In genomic region chr3:39750677-39751076, GRCh38 we compare ENCODE assay signal across 25 cellular contexts. TPM values are rescaled to one million over a fixed set of nuclear protein-coding genes. Genes with fewer than 3 reads are reported as not detected.
DNase-seq lines count a peak whose midpoint lies in the region; ATAC-seq and TF ChIP-seq lines count a peak whose summit lies in the region.
"Had no signal": no experiment of that assay in that cellular context is flagged by ENCODE, and none has a peak within 500 bp of the region (broad histone marks: within the 10 kb centered on the region; RNA-seq: fewer than 3 reads in every experiment).

No MANE protein-coding gene starts in this region.

- H3K27ac ChIP-seq in neural progenitor cell, result no peak overlapping the region
- H3K27ac ChIP-seq: hepatocyte, testis had no signal

- H3K27me3 Mint-ChIP-seq in WTC11 (ENCODE audit: low read depth) (no peaks in the 10 kb centered on the region; the same call in 1 of the 2 replicates), neural progenitor cell (ENCODE audit: insufficient read depth, low read depth) (no peaks in the 10 kb centered on the region)
- H3K27me3 Mint-ChIP-seq: progenitor cell of endocrine pancreas had no signal

- H3K36me3 Mint-ChIP-seq in WTC11 (no peaks in the 10 kb centered on the region), neural progenitor cell (no peaks in the 10 kb centered on the region)
- H3K36me3 Mint-ChIP-seq: memory B cell, natural killer cell had no signal

- no peak overlapping the region for H3K27ac Mint-ChIP-seq in WTC11
- H3K27ac Mint-ChIP-seq in neural progenitor cell, result no peak overlapping the region
- H3K27ac Mint-ChIP-seq: memory B cell; natural killer cell; progenitor cell of endocrine pancreas; T-helper 1 cell treated with Interleukin-12 subunit alpha and Interleukin-12 subunit beta and Interleukin-4 antibody, amounts not matched to agents 30 μg/mL and 1 μg/mL, for 36 hours had no signal

- H3K9me3 Mint-ChIP-seq in WTC11, result no peaks in the 10 kb centered on the region
- H3K9me3 Mint-ChIP-seq in neural progenitor cell, result no peaks in the 10 kb centered on the region
- H3K9me3 Mint-ChIP-seq: memory B cell; T-helper 1 cell treated with Interleukin-12 subunit alpha and Interleukin-12 subunit beta and Interleukin-4 antibody, amounts not matched to agents 30 μg/mL and 1 μg/mL, for 36 hours had no signal

- DNase-seq in COR-L47 (lab: John Stamatoyannopoulos, UW) (peak; percentile 37), WTC11 (ENCODE audit: low spot score) (no peak), NCI-H2227 (lab: John Stamatoyannopoulos, UW; ENCODE audit: unreplicated experiment) (no peak), neural progenitor cell (ENCODE audit: low spot score) (no peak)
- DNase-seq: activated CD4-positive, CD25-positive, alpha-beta regulatory T cell treated with anti-CD3 and anti-CD28 coated beads, Interleukin-2, amount 50 U/mL, for 72 hours; adrenal gland; central memory CD4-positive, alpha-beta T cell; islet precursor cell; natural killer cell; NCI-H1048; NCI-H2227 treated with DMSO at 0.1 percent for 48 hours; SHP77 treated with DMSO at 0.1 percent for 48 hours; testis had no signal

- peak; percentile 29 for ATAC-seq in GM19025 (IDR thresholded peaks at IDR 0.05; ENCODE audit: low read depth, unreplicated experiment)
- ATAC-seq in HG03045 (IDR thresholded peaks at IDR 0.05; ENCODE audit: unreplicated experiment), result peak; percentile 32
- 0 out of 2 replicates have a peak, but pooled peaks have one; percentile 32 for ATAC-seq in WTC11
- ATAC-seq in GM21737 (IDR thresholded peaks at IDR 0.05; ENCODE audit: unreplicated experiment), result no peak
- no peak for ATAC-seq in HG02981 (IDR thresholded peaks at IDR 0.05; ENCODE audit: unreplicated experiment)
- ATAC-seq: K562, natural killer cell had no signal

- H3F3A ChIP-seq in neural progenitor cell (ENCODE audit: low read depth), result no peaks in the 10 kb centered on the region

- CTCF ChIA-PET in WTC11 (lab: Charles Lee), result no interaction called here

- no peak overlapping the region for H3K4me3 ChIP-seq in neural progenitor cell
- H3K4me3 ChIP-seq: adrenal gland, HAP-1, hepatocyte, K562, smooth muscle cell, testis had no signal

- no peaks in the 10 kb centered on the region for H3K79me2 ChIP-seq in neural progenitor cell (ENCODE audit: low read depth)
- H3K79me2 ChIP-seq: hepatocyte had no signal

- H3K4me1 Mint-ChIP-seq in WTC11, result peaks cover 11% of the 10 kb centered on the region
- H3K4me1 Mint-ChIP-seq in neural progenitor cell, result no peaks in the 10 kb centered on the region
- H3K4me1 Mint-ChIP-seq: natural killer cell had no signal

- H2AFZ ChIP-seq in neural progenitor cell (replicated peaks), result no peak overlapping the region
- H2AFZ ChIP-seq: hepatocyte had no signal

- no peaks in the 10 kb centered on the region for H3K27me3 ChIP-seq in neural progenitor cell
- H3K27me3 ChIP-seq: adrenal gland, hepatocyte, testis had no signal

- no peak overlapping the region for H3K9ac ChIP-seq in neural progenitor cell

- no peak overlapping the region for H3K4me3 Mint-ChIP-seq in WTC11
- H3K4me3 Mint-ChIP-seq in neural progenitor cell, result no peak overlapping the region
- H3K4me3 Mint-ChIP-seq: memory B cell; natural killer cell; T-helper 1 cell treated with Interleukin-12 subunit alpha and Interleukin-12 subunit beta and Interleukin-4 antibody, amounts not matched to agents 30 μg/mL and 1 μg/mL, for 36 hours had no signal

- H3K36me3 ChIP-seq in neural progenitor cell, result no peaks in the 10 kb centered on the region
- H3K36me3 ChIP-seq: adrenal gland, HAP-1 had no signal

- H3K4me2 ChIP-seq in neural progenitor cell, result no peak overlapping the region
- H3K4me2 ChIP-seq: hepatocyte, smooth muscle cell had no signal

- H3K4me1 ChIP-seq in neural progenitor cell, result no peaks in the 10 kb centered on the region
- H3K4me1 ChIP-seq: HAP-1, testis had no signal

- POLR2A ChIA-PET in WTC11 (lab: Charles Lee), result no interaction called here

- H4K20me1 ChIP-seq in neural progenitor cell (ENCODE audit: low read depth), result no peaks in the 10 kb centered on the region

- no peaks in the 10 kb centered on the region for H3K9me3 ChIP-seq in neural progenitor cell (ENCODE audit: low read depth)
- H3K9me3 ChIP-seq: adrenal gland, HAP-1, testis had no signal

- TF ChIP-seq CTCF in WTC11 (IDR thresholded peaks at IDR 0.05) (no peak), neural progenitor cell (IDR thresholded peaks at IDR 0.05) (no peak)

TF ChIP-seq in WTC11, 78 proteins besides CTCF, POLR2A, EP300 and RAD21:
- TF ChIP-seq ZNF121 (CRISPR knock-in tag; IDR thresholded peaks at IDR 0.05) (no peak), E2F1 (CRISPR knock-in tag; IDR thresholded peaks at IDR 0.05) (no peak), SP1 (CRISPR knock-in tag; conservative IDR thresholded peaks at IDR 0.05) (no peak), GRHL2 (CRISPR knock-in tag; IDR thresholded peaks at IDR 0.05; ENCODE audit: insufficient replicate concordance, severe bottlenecking) (no peak), ZNF396 (CRISPR knock-in tag; IDR thresholded peaks at IDR 0.05; ENCODE audit: borderline replicate concordance) (no peak), FOXJ3 (CRISPR knock-in tag; IDR thresholded peaks at IDR 0.05; ENCODE audit: borderline replicate concordance) (no peak), ZBTB21 (CRISPR knock-in tag; IDR thresholded peaks at IDR 0.05; ENCODE audit: borderline replicate concordance) (no peak), FOXP4 (CRISPR knock-in tag; IDR thresholded peaks at IDR 0.05) (no peak), STAT6 (CRISPR knock-in tag; conservative IDR thresholded peaks at IDR 0.05; ENCODE audit: low read depth) (no peak), SMAD3 (CRISPR knock-in tag; IDR thresholded peaks at IDR 0.05; ENCODE audit: borderline replicate concordance) (no peak), CREB1 (CRISPR knock-in tag; IDR thresholded peaks at IDR 0.05) (no peak)

RNA-seq across cellular contexts. Expression of gene MYRIP, which starts 58.7 kb away (rescaled TPM):
- 1.6 to 2.1 TPM (median 2.1 TPM) in 3 replicates for total RNA-seq in WTC11 (2021)
- total RNA-seq in neural progenitor cell (ENCODE audit: low replicate concordance), result 0.28 and 0.62 TPM in 2 replicates
- total RNA-seq: fibroblast of lung, K562, natural killer cell, smooth muscle cell had no signal

Comparison
In these comparisons a context has a peak if more than half of its experiments do, and no peak if none do; other contexts are left out.
1. ATAC-seq: peak in GM19025 (single experiment), HG03045 (single experiment) and WTC11 (single experiment); none in GM21737 (single experiment) and HG02981 (single experiment).